8 cellular contexts compared by ENCODE assay signal in the genomic region with DNA sequence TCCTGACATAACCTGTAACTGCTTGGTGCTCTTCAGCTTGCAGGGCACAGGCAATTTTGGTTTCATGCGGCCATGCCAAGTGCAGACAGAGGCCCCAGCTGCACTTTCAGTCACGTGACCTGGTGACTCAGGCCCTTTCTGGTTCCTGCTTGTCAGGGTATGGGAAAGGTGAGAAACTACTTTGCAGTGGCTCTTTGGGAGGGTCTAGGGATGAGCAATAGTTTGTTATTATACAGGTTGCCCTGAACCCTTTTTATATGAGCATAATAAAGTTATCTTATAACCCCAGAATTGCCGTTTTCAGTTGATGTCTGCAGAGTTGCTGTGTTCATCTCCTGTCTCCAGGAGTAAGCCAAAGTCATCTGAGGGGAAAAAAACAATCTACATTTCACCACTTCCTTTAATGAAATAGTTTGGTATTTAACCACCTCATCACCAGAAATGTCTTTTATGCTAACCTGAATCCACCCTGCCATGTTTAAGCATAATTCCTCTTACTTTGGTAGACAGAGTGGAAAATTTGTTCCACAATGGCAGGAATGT. TPM values are rescaled to one million over a fixed set of nuclear protein-coding genes. Genes with fewer than 3 reads are reported as not detected.
A peak's percentile ranks its signal among the peaks of the same experiment; 100 is the strongest.
DNase-seq lines count a peak whose midpoint lies in the region; ATAC-seq and TF ChIP-seq lines count a peak whose summit lies in the region.

No MANE protein-coding gene starts in this region.

- H3K4me3 ChIP-seq in OCI-LY3 (ENCODE audit: low read length): peak overlapping the region; percentile 9; the same call in 1 of the 2 replicates

- no peaks in the 10 kb centered on the region for H4K20me1 ChIP-seq in OCI-LY3 (ENCODE audit: insufficient read depth, low read length)

- H3K27me3 ChIP-seq in CD4-positive, alpha-beta T cell (ENCODE audit: control insufficient read depth, insufficient read depth, low read length): no peaks in the 10 kb centered on the region
- peaks cover 60% of the 10 kb centered on the region for H3K27me3 ChIP-seq in OCI-LY3 (ENCODE audit: low read depth, low read length)

- no peak for TF ChIP-seq CTCF in CD4-positive, alpha-beta T cell (IDR thresholded peaks at IDR 0.05)
- TF ChIP-seq CTCF in OCI-LY3 (IDR thresholded peaks at IDR 0.05; ENCODE audit: low read depth, low read length): no peak

- no peaks in the 10 kb centered on the region for H3K79me2 ChIP-seq in OCI-LY3 (ENCODE audit: low read length)

- POLR2A ChIA-PET in CD4-positive, alpha-beta T cell (lab: Charles Lee): interaction anchor here (0.7 to 1.1 kb wide), 3 partner anchors 13 to 63 kb away, joined by 3 to 4 read pairs (median 3); no protein-coding TSS in a partner anchor

- ATAC-seq in CD4-positive, alpha-beta T cell (ENCODE audit: poor library complexity): peak; percentile 87
- peak; percentile 74 for ATAC-seq in HG02623 (IDR thresholded peaks at IDR 0.05; ENCODE audit: unreplicated experiment)
- no peak for ATAC-seq in HG02840 (IDR thresholded peaks at IDR 0.05; ENCODE audit: low FRiP score, unreplicated experiment)

- DNase-seq in CD4-positive, alpha-beta T cell: peak; percentile 21 to 74 (median 64)
- DNase-seq in activated T-cell treated with anti-CD3 and anti-CD28 coated beads, Interleukin-2, amount 50 U/mL, for 48 hours: peak; percentile 87 to 88
- peak; percentile 88 for DNase-seq in glomerular visceral epithelial cell (ENCODE audit: extremely low spot score)
- peak; percentile 61 for DNase-seq in stimulated activated CD4-positive, alpha-beta T cell treated with anti-CD3 and anti-CD28 coated beads, Interleukin-12 subunit alpha, Interleukin-12 subunit beta, amount 100 ng/mL, for 4 hours
- no peak for DNase-seq in NCI-H526 treated with DMSO at 0.1 percent for 48 hours (lab: John Stamatoyannopoulos, UW)

- peak overlapping the region; percentile 53 for H3K4me2 ChIP-seq in OCI-LY3 (ENCODE audit: low read length)

- no peaks in the 10 kb centered on the region for H3K36me3 Mint-ChIP-seq in CD4-positive, alpha-beta T cell (ENCODE audit: low read depth)

- H2AFZ ChIP-seq in OCI-LY3 (ENCODE audit: low read depth, low read length): no peak overlapping the region

- no peaks in the 10 kb centered on the region for H3K36me3 ChIP-seq in OCI-LY3 (replicated peaks; ENCODE audit: low read depth, low read length)

- H3K27ac Mint-ChIP-seq in CD4-positive, alpha-beta T cell: peak overlapping the region; percentile 83

- H3K27ac ChIP-seq in CD4-positive, alpha-beta T cell (ENCODE audit: low read depth, low read length): peak overlapping the region; percentile 31
- peak overlapping the region; percentile 22; the same call in 1 of the 2 replicates for H3K27ac ChIP-seq in OCI-LY3 (ENCODE audit: low read length)

- no peak overlapping the region for H3K9ac ChIP-seq in OCI-LY3 (ENCODE audit: low read length)

- peaks cover 26% of the 10 kb centered on the region for H3K4me1 Mint-ChIP-seq in CD4-positive, alpha-beta T cell (ENCODE audit: low read depth)

- intact Hi-C loops in CD4-positive, alpha-beta T cell (cut with DNase I, micrococcal nuclease): no loop called here

- CTCF ChIA-PET in CD4-positive, alpha-beta T cell (lab: Charles Lee): interaction anchor here (0.9 to 1.2 kb wide), 2 partner anchors 46 to 250 kb away, joined by 3 to 6 read pairs; no protein-coding TSS in a partner anchor

- H3K4me3 Mint-ChIP-seq in CD4-positive, alpha-beta T cell: peak overlapping the region; percentile 18

- H3K9me3 Mint-ChIP-seq in CD4-positive, alpha-beta T cell: no peaks in the 10 kb centered on the region

- no peaks in the 10 kb centered on the region for H3K9me3 ChIP-seq in CD4-positive, alpha-beta T cell (ENCODE audit: control insufficient read depth, low read length)
- 0 out of 2 replicates have a peak, but pooled peaks cover 5% of the 10 kb centered on the region for H3K9me3 ChIP-seq in OCI-LY3 (ENCODE audit: insufficient read depth, low read length)

- no peaks in the 10 kb centered on the region for H3K27me3 Mint-ChIP-seq in CD4-positive, alpha-beta T cell

- peaks cover 23% of the 10 kb centered on the region for H3K4me1 ChIP-seq in OCI-LY3 (ENCODE audit: low read length)

RNA-seq across cellular contexts. Expression of a gene that starts 30.9 kb away (rescaled TPM):
- 1 to 10 TPM; 9.0 to 9.1 TPM for total RNA-seq in CD4-positive, alpha-beta T cell
